In the genomic region with DNA sequence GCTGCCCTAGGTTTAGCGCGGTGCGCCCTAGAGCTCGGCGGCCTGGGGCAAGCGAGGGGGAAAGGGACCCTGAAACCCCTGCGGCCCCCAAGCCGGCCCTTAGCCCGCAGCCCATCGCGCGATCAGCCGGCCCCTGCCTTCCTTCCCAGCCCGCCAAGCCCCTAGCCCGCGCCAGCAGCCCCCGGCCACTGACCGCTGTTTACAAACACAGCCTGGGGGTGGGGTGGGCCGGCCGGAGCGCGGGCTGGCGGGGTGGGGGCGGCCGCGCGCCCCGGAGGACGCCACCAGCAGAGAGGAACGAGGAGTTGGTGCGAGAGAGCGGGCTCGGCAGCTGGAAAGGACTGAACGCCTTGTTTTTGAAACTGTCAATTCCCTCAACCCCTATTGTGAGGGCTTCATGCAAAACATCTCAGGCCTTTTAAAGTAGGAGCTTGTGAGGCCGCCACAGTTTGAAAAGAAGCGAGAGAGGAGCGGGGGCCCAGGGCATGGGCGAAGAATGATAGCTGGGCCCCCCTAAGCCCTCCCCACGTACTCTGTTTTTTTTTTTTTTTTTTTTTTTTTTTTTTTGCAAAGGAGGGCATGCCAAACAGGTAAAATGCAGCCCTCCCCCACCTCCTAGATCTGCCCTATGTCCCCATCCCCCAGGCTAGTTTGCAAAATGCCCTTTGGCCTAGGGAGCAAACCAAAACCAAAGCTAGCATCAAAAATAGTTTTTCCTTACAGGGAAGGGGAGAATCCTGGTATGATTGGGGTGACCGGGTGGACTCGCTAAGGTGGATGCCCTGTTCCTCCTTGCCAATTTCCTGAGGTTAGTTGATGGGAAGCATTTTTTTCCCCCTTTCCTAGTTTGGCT, we compare ENCODE assay signal across 8 cellular contexts. TPM values are rescaled to one million over a fixed set of nuclear protein-coding genes. Genes with fewer than 3 reads are reported as not detected.
A peak's percentile ranks its signal among the peaks of the same experiment; 100 is the strongest.
DNase-seq lines count a peak whose midpoint lies in the region; ATAC-seq, FAIRE-seq and TF ChIP-seq lines count a peak whose summit lies in the region.

No MANE protein-coding gene starts in this region.

- H3K36me3 ChIP-seq in endothelial cell of umbilical vein (ENCODE audit: control insufficient read depth in 2 of 2, extremely low read depth in 1 of 2, insufficient read depth in 2 of 2, low read length in 2 of 2) (no peaks in the 10 kb centered on the region), stomach smooth muscle (ENCODE audit: control insufficient read depth in 2 of 2, insufficient read depth in 2 of 2, low read length in 2 of 2) (no peaks in the 10 kb centered on the region)

- H3K9me3 ChIP-seq in endothelial cell of umbilical vein (replicated peaks; ENCODE audit: control insufficient read depth, insufficient read depth, low read length) (no peaks in the 10 kb centered on the region), stomach smooth muscle (ENCODE audit: control insufficient read depth in 2 of 2, low read length in 2 of 2) (no peaks in the 10 kb centered on the region)

- H3K79me2 ChIP-seq in endothelial cell of umbilical vein (ENCODE audit: control insufficient read depth, insufficient read depth, low read length): no peaks in the 10 kb centered on the region

- H3K4me3 ChIP-seq in HFF-Myc (replicated peaks; ENCODE audit: low read depth, low read length) (peak overlapping the region; percentile 21), endothelial cell of umbilical vein (replicated peaks in 1 of 3; ENCODE audit: insufficient read depth in 1 of 3, low read depth in 1 of 3, low read length in 3 of 3) (peak overlapping the region in 1 of 3 experiments; percentile 0), stomach smooth muscle (ENCODE audit: low read length in 2 of 2) (peak overlapping the region; percentile 48 to 66)

- peak overlapping the region; percentile 74 for H2AFZ ChIP-seq in endothelial cell of umbilical vein (ENCODE audit: low read depth, low read length)

- no peak for DNase-seq in HFF-Myc (ENCODE audit: extremely low read depth, low read depth)
- no peak for DNase-seq in endothelial cell of umbilical vein (ENCODE audit: low read depth, low spot score)
- peak; percentile 79 for DNase-seq in left lobe of liver (ENCODE audit: low spot score)
- DNase-seq in activated effector memory CD4-positive, alpha-beta T cell treated with anti-CD3 and anti-CD28 coated beads, Interleukin-2, amount 50 U/mL, for 16 hours: no peak
- DNase-seq in activated CD4-positive, CD25-positive, alpha-beta regulatory T cell treated with anti-CD3 and anti-CD28 coated beads, Interleukin-2, amount 50 U/mL, for 72 hours: no peak
- DNase-seq in NCI-H1436 (lab: John Stamatoyannopoulos, UW): no peak

- H3K9me1 ChIP-seq in endothelial cell of umbilical vein (replicated peaks; ENCODE audit: control insufficient read depth, extremely low read depth, insufficient read depth, low read length): no peaks in the 10 kb centered on the region

- H3K9ac ChIP-seq in endothelial cell of umbilical vein (replicated peaks; ENCODE audit: extremely low read depth, insufficient read depth, low read length) (no peak overlapping the region), stomach smooth muscle (ENCODE audit: low read length in 2 of 2) (peak overlapping the region; percentile 16 to 29)

- ATAC-seq in left lobe of liver (peak; percentile 64), HG03439 (IDR thresholded peaks at IDR 0.05; ENCODE audit: unreplicated experiment) (no peak)

- no peak for TF ChIP-seq POLR2A in endothelial cell of umbilical vein (IDR thresholded peaks at IDR 0.05; ENCODE audit: low read depth, low read length)

- no peak for FAIRE-seq in endothelial cell of umbilical vein (lab: Jason Lieb, UNC)

- CTCF ChIA-PET in endothelial cell of umbilical vein (lab: Charles Lee): no interaction called here

- no TSS peak for BruUV-seq in endothelial cell of umbilical vein (replicated peaks; lab: Mats Ljungman, UMichigan)

- no peak overlapping the region for H3K27ac ChIP-seq in endothelial cell of umbilical vein (ENCODE audit: insufficient read depth, low read depth, low read length)
- H3K27ac ChIP-seq in stomach smooth muscle (ENCODE audit: low read length): no peak overlapping the region

- H3K4me1 ChIP-seq in endothelial cell of umbilical vein (ENCODE audit: control insufficient read depth, extremely low read depth, insufficient read depth, low read length) (no peaks in the 10 kb centered on the region), stomach smooth muscle (ENCODE audit: control insufficient read depth, insufficient read depth, low read length) (peaks cover 6% of the 10 kb centered on the region)

- TF ChIP-seq CTCF in HFF-Myc (IDR thresholded peaks at IDR 0.05; ENCODE audit: low read depth, low read length, missing control alignments) (no peak), endothelial cell of umbilical vein (IDR thresholded peaks at IDR 0.05; ENCODE audit: extremely low read depth in 1 of 2, insufficient read depth in 1 of 2, low read depth in 1 of 2, low read length in 2 of 2) (no peak)

- POLR2A ChIA-PET in endothelial cell of umbilical vein (lab: Charles Lee): interaction anchor here (0.6 kb wide), 1 partner anchor 174 kb away, joined by 7 read pairs; no protein-coding TSS in a partner anchor

- dilution Hi-C loops in endothelial cell of umbilical vein (cut with MboI; ENCODE audit: extremely low pct_ligation_motif_present, low sequenced_read_pairs): no loop called here

- no peaks in the 10 kb centered on the region for H4K20me1 ChIP-seq in endothelial cell of umbilical vein (replicated peaks; ENCODE audit: control insufficient read depth, extremely low read depth, insufficient read depth, low read length)

- H3K4me2 ChIP-seq in endothelial cell of umbilical vein (ENCODE audit: insufficient read depth, low read length): no peak overlapping the region

- intact Hi-C loops in endothelial cell of umbilical vein (cut with micrococcal nuclease): no loop called here

- H3K27me3 ChIP-seq in endothelial cell of umbilical vein (ENCODE audit: control insufficient read depth in 2 of 2, insufficient read depth in 2 of 2, low read length in 2 of 2): peaks cover 5 to 15% of the 10 kb centered on the region in 2 experiments
- no peaks in the 10 kb centered on the region for H3K27me3 ChIP-seq in stomach smooth muscle (ENCODE audit: control insufficient read depth in 1 of 2, insufficient read depth in 2 of 2, low read length in 2 of 2)

TF ChIP-seq in endothelial cell of umbilical vein, 7 proteins besides CTCF, POLR2A, EP300 and RAD21:
- TF ChIP-seq POLR2AphosphoS5 (IDR thresholded peaks at IDR 0.05; ENCODE audit: insufficient read depth, low read depth, low read length) (no peak), EZH2 (IDR thresholded peaks at IDR 0.05; ENCODE audit: borderline replicate concordance, low read depth, low read length, severe bottlenecking) (no peak), JUN (IDR thresholded peaks at IDR 0.05; ENCODE audit: borderline replicate concordance, insufficient read depth, insufficient read length, low read depth) (no peak), MYC (IDR thresholded peaks at IDR 0.05; ENCODE audit: low read depth, low read length) (no peak), GATA2 (IDR thresholded peaks at IDR 0.05; ENCODE audit: insufficient read depth, insufficient read length, low read depth, low read length) (no peak), FOS (IDR thresholded peaks at IDR 0.05; ENCODE audit: borderline replicate concordance, insufficient read depth, low read length) (no peak)
- TF ChIP-seq, protein P1, sequence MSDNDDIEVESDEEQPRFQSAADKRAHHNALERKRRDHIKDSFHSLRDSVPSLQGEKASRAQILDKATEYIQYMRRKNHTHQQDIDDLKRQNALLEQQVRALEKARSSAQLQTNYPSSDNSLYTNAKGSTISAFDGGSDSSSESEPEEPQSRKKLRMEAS (IDR thresholded peaks at IDR 0.05; ENCODE audit: insufficient read depth, insufficient read length): no peak

RNA-seq across cellular contexts. Expression of a gene that starts 15.0 kb away (rescaled TPM):
- total RNA-seq in endothelial cell of umbilical vein: 0.71 and 0.83 TPM in 2 replicates
- 0.11 and 0.21 TPM in 2 replicates for polyA plus RNA-seq in endothelial cell of umbilical vein
- 0.18 and 0.23 TPM in 2 replicates for polyA plus RNA-seq in endothelial cell of umbilical vein (2011; cell fraction: cytosol; rRNA removed)
- 0.35 and 1.5 TPM in 2 replicates for polyA plus RNA-seq in endothelial cell of umbilical vein (2011; cell fraction: nucleus; rRNA removed)
- polyA plus RNA-seq in endothelial cell of umbilical vein (2012): 0.27 and 0.33 TPM in 2 replicates
- 0.36 and 0.73 TPM in 2 replicates for polyA minus RNA-seq in endothelial cell of umbilical vein
- polyA minus RNA-seq in endothelial cell of umbilical vein (2011; cell fraction: cytosol; rRNA and poly(A)+ RNA removed): 0.41 TPM
- 0.24 and 0.53 TPM in 2 replicates for polyA minus RNA-seq in endothelial cell of umbilical vein (2011; cell fraction: nucleus; rRNA and poly(A)+ RNA removed)
- 3.4 TPM for total RNA-seq in left lobe of liver

RNA-seq across cellular contexts. Expression of a gene that starts 23.6 kb away (rescaled TPM):
- total RNA-seq in endothelial cell of umbilical vein (54.0 and 54.6 TPM in 2 replicates), left lobe of liver (19.5 TPM)
- polyA plus RNA-seq in endothelial cell of umbilical vein: 30.6 and 35.4 TPM in 2 replicates
- 25.9 and 26.4 TPM in 2 replicates for polyA plus RNA-seq in endothelial cell of umbilical vein (2011; cell fraction: cytosol; rRNA removed)
- 78.7 and 85.6 TPM in 2 replicates for polyA plus RNA-seq in endothelial cell of umbilical vein (2011; cell fraction: nucleus; rRNA removed)
- 23.7 and 30.4 TPM in 2 replicates for polyA plus RNA-seq in endothelial cell of umbilical vein (2012)
- polyA minus RNA-seq in endothelial cell of umbilical vein: 133 and 157 TPM in 2 replicates
- 9.7 TPM for polyA minus RNA-seq in endothelial cell of umbilical vein (2011; cell fraction: cytosol; rRNA and poly(A)+ RNA removed)
- polyA minus RNA-seq in endothelial cell of umbilical vein (2011; cell fraction: nucleus; rRNA and poly(A)+ RNA removed): 123 and 131 TPM in 2 replicates
